ENCODE assay signal across 25 cellular contexts in the genomic region with DNA sequence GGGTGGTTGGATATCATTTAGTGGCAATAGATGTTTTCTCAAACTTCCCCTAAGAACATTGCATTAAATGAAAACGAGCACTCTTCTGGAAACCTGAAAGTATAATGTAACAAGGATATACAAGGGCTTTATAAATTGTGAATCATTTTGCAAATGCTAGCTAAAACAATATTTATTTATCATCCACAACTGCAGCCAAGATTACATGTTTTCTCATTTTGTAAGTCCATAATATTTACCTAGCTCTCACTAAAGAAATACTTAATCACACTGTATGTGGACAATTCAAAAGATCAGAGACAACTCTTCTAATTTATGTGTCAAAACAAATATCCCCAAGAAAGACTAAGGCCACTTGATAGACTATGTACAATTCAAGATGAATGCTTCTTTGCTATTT.
"Had no signal": no experiment of that assay in that cellular context is flagged by ENCODE, and none has a peak within 500 bp of the region (broad histone marks: within the 10 kb centered on the region; RNA-seq: fewer than 3 reads in every experiment).

No MANE protein-coding gene starts in this region.

- ATAC-seq: foreskin keratinocyte; natural killer cell; stimulated activated effector memory CD8-positive, alpha-beta T cell treated with anti-CD3 and anti-CD28 coated beads, Interleukin-12 subunit alpha, Interleukin-12 subunit beta, amount 100 ng/mL, for 72 hours had no signal

- H3K79me2 ChIP-seq: parathyroid adenoma had no signal

- H3K36me3 ChIP-seq: esophagus muscularis mucosa, gastroesophageal sphincter, heart right ventricle, right lobe of liver, stomach, tibial artery had no signal

- H3K4me1 Mint-ChIP-seq: memory B cell; natural killer cell; stimulated activated effector memory CD8-positive, alpha-beta T cell treated with anti-CD3 and anti-CD28 coated beads, Interleukin-12 subunit alpha, Interleukin-12 subunit beta, amount 100 ng/mL, for 72 hours had no signal

- H2AFZ ChIP-seq: parathyroid adenoma had no signal

- H3K27ac Mint-ChIP-seq: memory B cell; natural killer cell; progenitor cell of endocrine pancreas; stimulated activated effector memory CD8-positive, alpha-beta T cell treated with anti-CD3 and anti-CD28 coated beads, Interleukin-12 subunit alpha, Interleukin-12 subunit beta, amount 100 ng/mL, for 72 hours; type B pancreatic cell had no signal

- H3K36me3 Mint-ChIP-seq: memory B cell; natural killer cell; stimulated activated effector memory CD8-positive, alpha-beta T cell treated with anti-CD3 and anti-CD28 coated beads, Interleukin-12 subunit alpha, Interleukin-12 subunit beta, amount 100 ng/mL, for 72 hours; type B pancreatic cell had no signal

- H3K4me1 ChIP-seq: foreskin keratinocyte, parathyroid adenoma, testis had no signal

- H3K9ac ChIP-seq: parathyroid adenoma had no signal

- H3K4me3 ChIP-seq: coronary artery, esophagus muscularis mucosa, gastroesophageal sphincter, heart right ventricle, lung, right lobe of liver, stomach, testis, tibial artery had no signal

- H3K9me3 ChIP-seq: esophagus muscularis mucosa, gastroesophageal sphincter, heart right ventricle, right lobe of liver, stomach, testis, tibial artery had no signal

- H3K27me3 Mint-ChIP-seq: memory B cell, progenitor cell of endocrine pancreas, type B pancreatic cell had no signal

- DNase-seq: dermis blood vessel endothelial cell; effector memory CD4-positive, alpha-beta T cell; foreskin keratinocyte; glutamatergic neuron; heart right ventricle; hypothalamus; natural killer cell; occipital lobe; stimulated activated CD4-positive, alpha-beta T cell treated with anti-CD3 and anti-CD28 coated beads, Interleukin-2, amount 100 ng/mL, for 24 hours; stimulated activated CD4-positive, alpha-beta T cell treated with anti-CD3 and anti-CD28 coated beads, Interleukin-4, amount 100 ng/mL, for 24 hours; stimulated activated naive CD4-positive, alpha-beta T cell treated with Interleukin-2 at 50 U/mL for 16 hours; stomach; substantia nigra; testis; tibial artery had no signal

- H3K27me3 ChIP-seq: esophagus muscularis mucosa, foreskin keratinocyte, gastroesophageal sphincter, heart right ventricle, right lobe of liver, stomach, testis, tibial artery had no signal

- H3K27ac ChIP-seq: coronary artery, foreskin keratinocyte, heart right ventricle, parathyroid adenoma, testis, tibial artery had no signal

- H3K4me3 Mint-ChIP-seq: memory B cell; natural killer cell; stimulated activated effector memory CD8-positive, alpha-beta T cell treated with anti-CD3 and anti-CD28 coated beads, Interleukin-12 subunit alpha, Interleukin-12 subunit beta, amount 100 ng/mL, for 72 hours; type B pancreatic cell had no signal

- H3K9me3 Mint-ChIP-seq: memory B cell; natural killer cell; stimulated activated effector memory CD8-positive, alpha-beta T cell treated with anti-CD3 and anti-CD28 coated beads, Interleukin-12 subunit alpha, Interleukin-12 subunit beta, amount 100 ng/mL, for 72 hours; type B pancreatic cell had no signal
